ENCODE assay signal across 13 cellular contexts in genomic region chr21:46110499-46111192, GRCh38. TPM values are rescaled to one million over a fixed set of nuclear protein-coding genes. Genes with fewer than 3 reads are reported as not detected.
DNase-seq lines count a peak whose midpoint lies in the region; ATAC-seq and TF ChIP-seq lines count a peak whose summit lies in the region.
"Had no signal": no experiment of that assay in that cellular context is flagged by ENCODE, and none has a peak within 500 bp of the region (broad histone marks: within the 10 kb centered on the region; RNA-seq: fewer than 3 reads in every experiment).

No MANE protein-coding gene starts in this region.

- H3K27me3 ChIP-seq in psoas muscle (ENCODE audit: insufficient read depth in 3 of 3, low read length in 2 of 3) = peaks cover 0 to 9% (median 2%) of the 10 kb centered on the region in 3 donors
- H3K27me3 ChIP-seq: neutrophil had no signal

- H3K4me1 Mint-ChIP-seq in activated T-helper 2 cell treated with anti-CD3 and anti-CD28 coated beads, Interferon-gamma antibody, Interleukin-2, Interleukin-4, amounts not matched to agents 10 μg/mL and 5 μg/mL and 100 μg/mL, durations not matched to agents 14 hours and 24 hours and 36 hours (ENCODE audit: low read depth) = no peaks in the 10 kb centered on the region
- H3K4me1 Mint-ChIP-seq: activated CD4-positive, alpha-beta T cell treated with anti-CD3 and anti-CD28 coated beads, Interleukin-2, amount 10 ng/mL, durations not matched to agents 7 days and 5 days had no signal

- no peak overlapping the region for H3K27ac ChIP-seq in psoas muscle
- H3K27ac ChIP-seq: neutrophil had no signal

- peak; percentile 35 for DNase-seq in D341Med (ENCODE audit: low spot score)
- DNase-seq in activated T-helper 2 cell treated with anti-CD3 and anti-CD28 coated beads, Interferon-gamma antibody, Interleukin-2, Interleukin-4, amounts not matched to agents 10 μg/mL and 5 μg/mL and 100 μg/mL, durations not matched to agents 14 hours and 24 hours and 36 hours (ENCODE audit: low spot score) = peak; percentile 4
- peak; percentile 87 for DNase-seq in left ventricle myocardium superior
- DNase-seq in psoas muscle = peak; percentile 25 to 66
- DNase-seq in stimulated activated CD4-positive, alpha-beta T cell treated with anti-CD3 and anti-CD28 coated beads, Interleukin-12 subunit alpha, Interleukin-12 subunit beta, amount 100 ng/mL, for 4 hours = no peak
- DNase-seq in T1000 (lab: John Stamatoyannopoulos, UW) = no peak
- no peak for DNase-seq in SHP77 (lab: John Stamatoyannopoulos, UW)
- DNase-seq: activated CD4-positive, alpha-beta T cell treated with anti-CD3 and anti-CD28 coated beads, Interleukin-2, amount 10 ng/mL, durations not matched to agents 7 days and 5 days; NCI-H2081 had no signal

- no peaks in the 10 kb centered on the region for H3K36me3 Mint-ChIP-seq in activated T-helper 2 cell treated with anti-CD3 and anti-CD28 coated beads, Interferon-gamma antibody, Interleukin-2, Interleukin-4, amounts not matched to agents 10 μg/mL and 5 μg/mL and 100 μg/mL, durations not matched to agents 14 hours and 24 hours and 36 hours (ENCODE audit: low read depth)

- H3K9me3 ChIP-seq in psoas muscle = peaks cover 7% of the 10 kb centered on the region
- H3K9me3 ChIP-seq: HAP-1, neutrophil had no signal

- 44 to 63% (median 44%) methylated on average over 19 to 20 of the region's 20 CpGs for WGBS in psoas muscle, 3 donors

- intact Hi-C loops in activated T-helper 2 cell treated with anti-CD3 and anti-CD28 coated beads, Interferon-gamma antibody, Interleukin-2, Interleukin-4, amounts not matched to agents 10 μg/mL and 5 μg/mL and 100 μg/mL, durations not matched to agents 14 hours and 24 hours and 36 hours (cut with micrococcal nuclease) = no loop called here
- intact Hi-C loops in left ventricle myocardium superior (cut with micrococcal nuclease) (no loop called here), psoas muscle (cut with DNase I) (no loop called here)

- peaks cover 18% of the 10 kb centered on the region for H3K9me3 Mint-ChIP-seq in activated T-helper 2 cell treated with anti-CD3 and anti-CD28 coated beads, Interferon-gamma antibody, Interleukin-2, Interleukin-4, amounts not matched to agents 10 μg/mL and 5 μg/mL and 100 μg/mL, durations not matched to agents 14 hours and 24 hours and 36 hours

- peaks cover 0 to 33% of the 10 kb centered on the region in 2 donors for H3K36me3 ChIP-seq in psoas muscle (ENCODE audit: insufficient read depth in 1 of 2, low read depth in 1 of 2)
- H3K36me3 ChIP-seq: neutrophil had no signal

- H3K4me3 ChIP-seq in psoas muscle = no peak overlapping the region
- H3K4me3 ChIP-seq: HAP-1 had no signal

- no peak overlapping the region for H3K4me3 Mint-ChIP-seq in activated T-helper 2 cell treated with anti-CD3 and anti-CD28 coated beads, Interferon-gamma antibody, Interleukin-2, Interleukin-4, amounts not matched to agents 10 μg/mL and 5 μg/mL and 100 μg/mL, durations not matched to agents 14 hours and 24 hours and 36 hours (ENCODE audit: low read depth)
- H3K4me3 Mint-ChIP-seq: activated CD4-positive, alpha-beta T cell treated with anti-CD3 and anti-CD28 coated beads, Interleukin-2, amount 10 ng/mL, durations not matched to agents 7 days and 5 days had no signal

- no peak for TF ChIP-seq CTCF in psoas muscle (IDR thresholded peaks at IDR 0.05)

- peak; percentile 92 for ATAC-seq in left ventricle myocardium superior
- ATAC-seq in psoas muscle = peak in 3 of 4 donors; percentile 14 to 43 (median 32)
- no peak for ATAC-seq in HG02885 (IDR thresholded peaks at IDR 0.05; ENCODE audit: poor library complexity, unreplicated experiment)

- H3K27ac Mint-ChIP-seq in activated T-helper 2 cell treated with anti-CD3 and anti-CD28 coated beads, Interferon-gamma antibody, Interleukin-2, Interleukin-4, amounts not matched to agents 10 μg/mL and 5 μg/mL and 100 μg/mL, durations not matched to agents 14 hours and 24 hours and 36 hours = no peak overlapping the region
- H3K27ac Mint-ChIP-seq: activated CD4-positive, alpha-beta T cell treated with anti-CD3 and anti-CD28 coated beads, Interleukin-2, amount 10 ng/mL, durations not matched to agents 7 days and 5 days had no signal

- H3K4me1 ChIP-seq in psoas muscle = no peaks in the 10 kb centered on the region

- peaks cover 2% of the 10 kb centered on the region for H3K27me3 Mint-ChIP-seq in activated T-helper 2 cell treated with anti-CD3 and anti-CD28 coated beads, Interferon-gamma antibody, Interleukin-2, Interleukin-4, amounts not matched to agents 10 μg/mL and 5 μg/mL and 100 μg/mL, durations not matched to agents 14 hours and 24 hours and 36 hours (ENCODE audit: low read depth)

RNA-seq across cellular contexts. Expression of gene COL6A2, which starts 12.7 kb away (rescaled TPM):
- total RNA-seq in activated T-helper 2 cell treated with anti-CD3 and anti-CD28 coated beads, Interferon-gamma antibody, Interleukin-2, Interleukin-4, amounts not matched to agents 10 μg/mL and 5 μg/mL and 100 μg/mL, durations not matched to agents 14 hours and 24 hours and 36 hours = 2.2 TPM in 2 replicates
- total RNA-seq in left ventricle myocardium superior = 196 TPM
- total RNA-seq in psoas muscle = 100 to 1,000 TPM in 2 of 4 donors, 10 to 100 TPM in 2; 56.2 to 122 (median 90.4) TPM
- 10 to 100 TPM; 29.8 to 58.8 (median 47.1) TPM for polyA plus RNA-seq in psoas muscle

RNA-seq across cellular contexts. Expression of gene FTCD, which starts 44.7 kb away (rescaled TPM):
- total RNA-seq in activated T-helper 2 cell treated with anti-CD3 and anti-CD28 coated beads, Interferon-gamma antibody, Interleukin-2, Interleukin-4, amounts not matched to agents 10 μg/mL and 5 μg/mL and 100 μg/mL, durations not matched to agents 14 hours and 24 hours and 36 hours = 0.14 and 0.23 TPM in 2 replicates
- total RNA-seq in left ventricle myocardium superior (1.5 TPM), psoas muscle (1 to 10 TPM in 1 of 4 donors, under 1 TPM in 1, not detected in 2; 0.16 to 2.0 TPM)
- under 1 TPM in 2 of 3 donors, not detected in 1; 0.03 to 0.09 TPM for polyA plus RNA-seq in psoas muscle
- total RNA-seq: activated CD4-positive, alpha-beta T cell treated with anti-CD3 and anti-CD28 coated beads, Interleukin-2, amount 10 ng/mL, durations not matched to agents 7 days and 5 days; bronchial epithelial cell had no signal

Comparison
In these comparisons a context has a peak if more than half of its experiments do, and no peak if none do; other contexts are left out.
1. DNase-seq: peak in D341Med (single experiment), activated T-helper 2 cell treated with anti-CD3 and anti-CD28 coated beads, Interferon-gamma antibody, Interleukin-2, Interleukin-4, amounts not matched to agents 10 μg/mL and 5 μg/mL and 100 μg/mL, durations not matched to agents 14 hours and 24 hours and 36 hours (single experiment), left ventricle myocardium superior (single experiment) and psoas muscle (2 of 2); none in stimulated activated CD4-positive, alpha-beta T cell treated with anti-CD3 and anti-CD28 coated beads, Interleukin-12 subunit alpha, Interleukin-12 subunit beta, amount 100 ng/mL, for 4 hours (single experiment), T1000 (single experiment) and SHP77 (0 of 2).
2. RNA of gene COL6A2, which starts 12.7 kb away (total RNA-seq): 196 TPM in left ventricle myocardium superior (single experiment) and 56.2 to 122 TPM in psoas muscle; 2.2 TPM in activated T-helper 2 cell treated with anti-CD3 and anti-CD28 coated beads, Interferon-gamma antibody, Interleukin-2, Interleukin-4, amounts not matched to agents 10 μg/mL and 5 μg/mL and 100 μg/mL, durations not matched to agents 14 hours and 24 hours and 36 hours; every median in the first group is over 10 times any median in the second.